In genomic region chr3:71309342-71309741, GRCh38 we compare ENCODE assay signal across 13 cellular contexts.
A peak's percentile ranks its signal among the peaks of the same experiment; 100 is the strongest.
DNase-seq lines count a peak whose midpoint lies in the region; ATAC-seq and TF ChIP-seq lines count a peak whose summit lies in the region.
"Had no signal": no experiment of that assay in that cellular context is flagged by ENCODE, and none has a peak within 500 bp of the region (broad histone marks: within the 10 kb centered on the region; RNA-seq: fewer than 3 reads in every experiment).

No MANE protein-coding gene starts in this region.

- H3K4me3 ChIP-seq in prostate gland = no peak overlapping the region
- H3K4me3 ChIP-seq: hepatocyte, thyroid gland had no signal

- no peaks in the 10 kb centered on the region for H3K9me3 ChIP-seq in prostate gland
- H3K9me3 ChIP-seq: thyroid gland had no signal

- no peaks in the 10 kb centered on the region; the same call in 1 of the 2 replicates for H3K27me3 Mint-ChIP-seq in HFFc6 (ENCODE audit: insufficient read depth)
- H3K27me3 Mint-ChIP-seq in central memory CD8-positive, alpha-beta T cell = no peaks in the 10 kb centered on the region

- no peak for TF ChIP-seq CTCF in HFFc6 (IDR thresholded peaks at IDR 0.05)
- no peak for TF ChIP-seq CTCF in GM10266 (IDR thresholded peaks at IDR 0.05; ENCODE audit: control insufficient read depth, insufficient read depth, low read depth, missing control alignments)
- no peak for TF ChIP-seq CTCF in prostate gland (IDR thresholded peaks at IDR 0.05)

- 38% methylated on average over 3 of the region's 3 CpGs for WGBS in prostate gland

- H3K4me1 ChIP-seq in prostate gland (replicated peaks) = no peaks in the 10 kb centered on the region

- H3K9me3 Mint-ChIP-seq in HFFc6 = no peaks in the 10 kb centered on the region
- H3K9me3 Mint-ChIP-seq in central memory CD8-positive, alpha-beta T cell = no peaks in the 10 kb centered on the region

- peak; percentile 54 for ATAC-seq in central memory CD8-positive, alpha-beta T cell (replicated peaks; ENCODE audit: extremely low read depth, poor library complexity, severe bottlenecking)
- ATAC-seq: HCT116 had no signal

- H3K4me1 Mint-ChIP-seq in HFFc6 (ENCODE audit: low read depth) = peaks cover 61% of the 10 kb centered on the region
- H3K4me1 Mint-ChIP-seq in central memory CD8-positive, alpha-beta T cell = peaks cover 57% of the 10 kb centered on the region

- no peaks in the 10 kb centered on the region for H3K36me3 ChIP-seq in prostate gland
- H3K36me3 ChIP-seq: thyroid gland had no signal

- H3K27ac ChIP-seq in prostate gland = no peak overlapping the region
- H3K27ac ChIP-seq: hepatocyte had no signal

- DNase-seq in HFFc6 = peak; percentile 50
- DNase-seq in activated CD4-positive, alpha-beta T cell treated with anti-CD3 and anti-CD28 coated beads for 4 hours = peak; percentile 30 to 33
- no peak for DNase-seq in central memory CD8-positive, alpha-beta T cell (ENCODE audit: low spot score in 2 of 2)
- peak; percentile 26 for DNase-seq in stimulated activated CD8-positive, alpha-beta memory T cell treated with anti-CD3 and anti-CD28 coated beads, Interleukin-12 subunit alpha, Interleukin-12 subunit beta, amount 100 ng/mL, for 24 hours (ENCODE audit: extremely low read depth)
- no peak for DNase-seq in OCI-M2 (lab: John Stamatoyannopoulos, UW; ENCODE audit: unreplicated experiment)
- DNase-seq in cerebellar nuclear complex (lab: John Stamatoyannopoulos, UW) = no peak
- no peak for DNase-seq in GM10266 (ENCODE audit: extremely low spot score)
- DNase-seq in prostate gland (ENCODE audit: low spot score) = no peak
- DNase-seq: NCI-H2029 treated with DMSO at 0.1 percent for 48 hours, SHP77, thyroid gland had no signal

- intact Hi-C loops in prostate gland (cut with DNase I) = loop anchor here (5.0 to 10.0 kb wide), 2 partner anchors 592 to 775 kb away; no protein-coding TSS in a partner anchor

- TF ChIP-seq POLR2A in prostate gland (IDR thresholded peaks at IDR 0.05) = no peak

- no peaks in the 10 kb centered on the region for H3K36me3 Mint-ChIP-seq in HFFc6 (ENCODE audit: low read depth)
- peaks cover 10% of the 10 kb centered on the region for H3K36me3 Mint-ChIP-seq in central memory CD8-positive, alpha-beta T cell (ENCODE audit: insufficient read depth)

- H3K4me3 Mint-ChIP-seq in HFFc6 = peak overlapping the region; percentile 88
- no peak overlapping the region for H3K4me3 Mint-ChIP-seq in central memory CD8-positive, alpha-beta T cell

- H3K27me3 ChIP-seq in prostate gland (replicated peaks; ENCODE audit: insufficient read depth) = no peaks in the 10 kb centered on the region
- H3K27me3 ChIP-seq: hepatocyte, thyroid gland had no signal

- H3K27ac Mint-ChIP-seq in HFFc6 = peak overlapping the region; percentile 97
- no peak overlapping the region for H3K27ac Mint-ChIP-seq in central memory CD8-positive, alpha-beta T cell (ENCODE audit: low read depth)

Comparison
In these comparisons a context has a peak if more than half of its experiments do, and no peak if none do; other contexts are left out.
1. DNase-seq: peak in HFFc6 (single experiment), activated CD4-positive, alpha-beta T cell treated with anti-CD3 and anti-CD28 coated beads for 4 hours (2 of 2) and stimulated activated CD8-positive, alpha-beta memory T cell treated with anti-CD3 and anti-CD28 coated beads, Interleukin-12 subunit alpha, Interleukin-12 subunit beta, amount 100 ng/mL, for 24 hours (single experiment); none in central memory CD8-positive, alpha-beta T cell (0 of 2), OCI-M2 (single experiment), cerebellar nuclear complex (0 of 2), GM10266 (single experiment) and prostate gland (single experiment).